ENCODE assay signal across 8 cellular contexts in the genomic region with DNA sequence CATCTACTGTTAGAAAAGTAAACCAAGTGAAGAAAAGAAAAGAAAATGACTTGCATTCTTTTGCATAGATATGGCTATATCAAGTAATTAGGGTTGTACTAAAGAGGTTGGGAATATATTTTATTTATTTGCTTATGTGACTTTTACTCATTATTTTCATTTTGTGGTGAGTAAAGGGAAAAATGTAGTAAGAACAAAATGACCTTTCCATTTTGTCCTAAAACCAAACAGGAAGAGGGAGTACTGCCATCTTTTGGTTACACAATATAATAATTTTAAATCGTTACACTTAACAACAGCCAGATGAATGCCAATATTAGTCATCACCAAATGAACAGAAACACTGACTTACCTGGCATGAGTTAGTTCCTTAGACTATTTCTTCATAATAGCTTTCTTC. TPM values are rescaled to one million over a fixed set of nuclear protein-coding genes. Genes with fewer than 3 reads are reported as not detected.
DNase-seq lines count a peak whose midpoint lies in the region; ATAC-seq and TF ChIP-seq lines count a peak whose summit lies in the region.

No MANE protein-coding gene starts in this region.

- H3K4me3 ChIP-seq in adipocyte (ENCODE audit: low read length) (peak overlapping the region; percentile 30), liver (ENCODE audit: low read depth in 1 of 3, low read length in 3 of 3) (no peak overlapping the region)

- peaks cover 9% of the 10 kb centered on the region for H3K9me3 ChIP-seq in adipocyte (ENCODE audit: control insufficient read depth, low read length)
- peaks cover 0 to 4% (median 0%) of the 10 kb centered on the region in 4 donors for H3K9me3 ChIP-seq in liver (ENCODE audit: control insufficient read depth in 4 of 4, low read length in 3 of 4)

- ATAC-seq in HG03432 (IDR thresholded peaks at IDR 0.05; ENCODE audit: unreplicated experiment) (peak; percentile 59), HG02571 (IDR thresholded peaks at IDR 0.05; ENCODE audit: unreplicated experiment) (no peak), HG03469 (IDR thresholded peaks at IDR 0.05; ENCODE audit: unreplicated experiment) (no peak)

- H3K36me3 ChIP-seq in adipocyte (ENCODE audit: control insufficient read depth, insufficient read depth, low read length, severe bottlenecking) (no peaks in the 10 kb centered on the region), liver (ENCODE audit: control insufficient read depth in 4 of 4, insufficient read depth in 3 of 4, low read depth in 1 of 4, low read length in 3 of 4) (no peaks in the 10 kb centered on the region)

- peak; percentile 64 to 75 for TF ChIP-seq RAD21 in liver (IDR thresholded peaks at IDR 0.05)

- H3K4me1 ChIP-seq in adipocyte (ENCODE audit: control insufficient read depth, insufficient read depth, low read length): peaks cover 28% of the 10 kb centered on the region
- peaks cover 0 to 6% (median 5%) of the 10 kb centered on the region in 4 donors for H3K4me1 ChIP-seq in liver (ENCODE audit: control insufficient read depth in 4 of 4, insufficient read depth in 4 of 4, low read length in 3 of 4)

- 1% methylated on average over 1 of the region's 1 CpG for WGBS in liver

- no peak for TF ChIP-seq CTCF in liver (IDR thresholded peaks at IDR 0.05; ENCODE audit: low read depth, low read length, missing input control)

- H3K9ac ChIP-seq in adipocyte (ENCODE audit: low read length) (peak overlapping the region; percentile 71), liver (ENCODE audit: low read depth in 1 of 2, low read length in 2 of 2) (no peak overlapping the region)

- H3K27me3 ChIP-seq in adipocyte (replicated peaks; ENCODE audit: control insufficient read depth, insufficient read depth, low read length) (no peaks in the 10 kb centered on the region), liver (ENCODE audit: control insufficient read depth in 4 of 4, insufficient read depth in 4 of 4, low read length in 3 of 4) (no peaks in the 10 kb centered on the region)

- H3K27ac ChIP-seq in liver (ENCODE audit: low read depth in 1 of 2, low read length in 2 of 2): no peak overlapping the region

- peak; percentile 84 for DNase-seq in ELR (ENCODE audit: low read depth)
- peak; percentile 87 for DNase-seq in adipocyte (ENCODE audit: low read depth)
- DNase-seq in effector CD8-positive, alpha-beta T cell (lab: John Stamatoyannopoulos, UW): no peak
- DNase-seq in anterior cingulate cortex (lab: John Stamatoyannopoulos, UW): no peak

TF ChIP-seq in liver, 16 proteins besides CTCF, POLR2A, EP300 and RAD21:
- TF ChIP-seq JUND (IDR thresholded peaks at IDR 0.05): peak in 1 of 2 donors; percentile 41
- TF ChIP-seq RXRA (IDR thresholded peaks at IDR 0.05): no peak
- peak; percentile 88 for TF ChIP-seq YY1 (IDR thresholded peaks at IDR 0.05)

RNA-seq across cellular contexts. Expression of a gene that starts 47.3 kb away (rescaled TPM):
- total RNA-seq in liver: 100 to 1,000 TPM in 1 of 2 donors, 10 to 100 TPM in 1; 74.5 to 170 TPM
- polyA plus RNA-seq in liver: 100 to 1,000 TPM; 201 to 415 TPM

Comparison
In these comparisons a context has a peak if more than half of its experiments do, and no peak if none do; other contexts are left out.
1. DNase-seq: peak in ELR (single experiment) and adipocyte (single experiment); none in effector CD8-positive, alpha-beta T cell (single experiment) and anterior cingulate cortex (0 of 58).